ENCODE assay signal across 37 cellular contexts in genomic region chr16:85185281-85185680, GRCh38.
"Had no signal": no experiment of that assay in that cellular context is flagged by ENCODE, and none has a peak within 500 bp of the region (broad histone marks: within the 10 kb centered on the region; RNA-seq: fewer than 3 reads in every experiment).

No MANE protein-coding gene starts in this region.

- ATAC-seq: activated CD8-positive, alpha-beta T cell treated with anti-CD3 and anti-CD28 coated beads for 36 hours; activated T-cell treated with anti-CD3 and anti-CD28 coated beads, Interleukin-2, amount 50 U/mL, for 72 hours; activated T-helper 17 cell treated with anti-CD3 and anti-CD28 coated beads, Interleukin-2, amount 50 U/mL, for 72 hours; PC-3 had no signal

- H3K27me3 ChIP-seq: brain microvascular endothelial cell, Peyer's patch, SJCRH30 had no signal

- H3K4me3 ChIP-seq: Peyer's patch, SJCRH30, SK-N-MC had no signal

- H3K27ac ChIP-seq: brain microvascular endothelial cell, KMS-11, Peyer's patch, RWPE1, SJCRH30, SK-N-MC, WERI-Rb-1 had no signal

- H3K9ac ChIP-seq: KMS-11 had no signal

- DNase-seq: activated CD4-positive, alpha-beta T cell treated with anti-CD3 and anti-CD28 coated beads for 1 hour; activated CD4-positive, alpha-beta T cell treated with anti-CD3 and anti-CD28 coated beads for 48 hours; activated CD4-positive, alpha-beta T cell treated with anti-CD3 and anti-CD28 coated beads, Interleukin-2, amount 50 U/mL, for 4 hours; activated CD4-positive, CD25-positive, alpha-beta regulatory T cell; activated CD8-positive, alpha-beta T cell treated with anti-CD3 and anti-CD28 coated beads for 36 hours; activated effector memory CD4-positive, alpha-beta T cell treated with anti-CD3 and anti-CD28 coated beads, Interleukin-2, amount 50 U/mL, for 16 hours; activated naive CD4-positive, alpha-beta T cell; activated naive CD4-positive, alpha-beta T cell treated with anti-CD3 and anti-CD28 coated beads, Interleukin-2, amount 50 U/mL, for 16 hours; activated naive CD8-positive, alpha-beta T cell treated with anti-CD3 and anti-CD28 coated beads for 36 hours; activated T-cell treated with anti-CD3 and anti-CD28 coated beads, Interleukin-2, amount 50 U/mL, for 1 hour; activated T-cell treated with anti-CD3 and anti-CD28 coated beads, Interleukin-2, amount 50 U/mL, for 72 hours; amniotic stem cell; aorta; brain microvascular endothelial cell; MM.1S; MV-4-11; NCI-H1092; NCI-H1436 treated with DMSO at 0.1 percent for 48 hours; NCI-H1694 treated with DMSO at 0.1 percent for 48 hours; NCI-H2029 treated with DMSO at 0.1 percent for 48 hours; NCI-H2107; NCI-H2171 treated with DMSO at 0.1 percent for 48 hours; NCI-H2227 treated with DMSO at 0.1 percent for 48 hours; NCI-H446; NCI-H510A treated with DMSO at 0.1 percent for 48 hours; NCI-H69; NCI-H82; PC-3; Peyer's patch; SHP77; SJCRH30; T1000; WERI-Rb-1 had no signal

- H3K36me3 ChIP-seq: Peyer's patch had no signal
